14 cellular contexts compared by ENCODE assay signal in genomic region chr13:60152114-60152513, GRCh38. TPM values are rescaled to one million over a fixed set of nuclear protein-coding genes. Genes with fewer than 3 reads are reported as not detected.
A peak's percentile ranks its signal among the peaks of the same experiment; 100 is the strongest.
DNase-seq lines count a peak whose midpoint lies in the region; ATAC-seq and TF ChIP-seq lines count a peak whose summit lies in the region.
"Had no signal": no experiment of that assay in that cellular context is flagged by ENCODE, and none has a peak within 500 bp of the region (broad histone marks: within the 10 kb centered on the region; RNA-seq: fewer than 3 reads in every experiment).

No MANE protein-coding gene starts in this region.

- peaks cover 3% of the 10 kb centered on the region for H4K20me1 ChIP-seq in mammary epithelial cell (ENCODE audit: insufficient read depth, low read length)
- H4K20me1 ChIP-seq in PC-3 (ENCODE audit: low read length): no peaks in the 10 kb centered on the region

- dilution Hi-C loops in mammary epithelial cell (cut with HindIII; ENCODE audit: low sequenced_read_pairs): no loop called here

- no peak for TF ChIP-seq POLR2A in breast epithelium (IDR thresholded peaks at IDR 0.05)

- H3K27ac ChIP-seq in mammary epithelial cell (ENCODE audit: insufficient read depth, low read depth, low read length) (no peak overlapping the region), breast epithelium (no peak overlapping the region), PC-3 (ENCODE audit: low read length) (no peak overlapping the region)

- BruUV-seq in mammary epithelial cell (replicated peaks; lab: Mats Ljungman, UMichigan) (no TSS peak), PC-3 (replicated peaks; lab: Mats Ljungman, UMichigan) (no TSS peak)

- no peak overlapping the region for H3K4me3 ChIP-seq in mammary epithelial cell (replicated peaks in 1 of 3; ENCODE audit: insufficient read depth in 1 of 3, low read depth in 2 of 3, low read length in 3 of 3)
- no peak overlapping the region for H3K4me3 ChIP-seq in breast epithelium
- H3K4me3 ChIP-seq in PC-3 (ENCODE audit: low read length): no peak overlapping the region
- no peak overlapping the region for H3K4me3 ChIP-seq in fibroblast of mammary gland (ENCODE audit: control insufficient read depth, low read depth, low read length)
- no peak overlapping the region for H3K4me3 ChIP-seq in skeletal muscle satellite cell (ENCODE audit: low read length)

- DNase-seq in mammary epithelial cell (peak; percentile 43), breast epithelium (ENCODE audit: low spot score in 2 of 2) (no peak), PC-3 (peak; percentile 19), fibroblast of mammary gland (ENCODE audit: low read depth) (peak; percentile 37), pons (ENCODE audit: low spot score) (no peak)
- no peak for DNase-seq in activated CD4-positive, alpha-beta T cell treated with anti-CD3 and anti-CD28 coated beads, Interleukin-2, amount 50 U/mL, for 1 hour
- DNase-seq: 8988T, C1 segment of cervical spinal cord, KG1, MM.1S, NCI-H1930, NCI-H526 had no signal

- CTCF ChIA-PET in mammary epithelial cell (lab: Charles Lee; ENCODE audit: low non-redundant PET) (no interaction called here), PC-3 (lab: Charles Lee) (no interaction called here)

- H3K4me1 ChIP-seq in mammary epithelial cell (ENCODE audit: insufficient read depth, low read length): no peaks in the 10 kb centered on the region
- no peaks in the 10 kb centered on the region for H3K4me1 ChIP-seq in breast epithelium
- H3K4me1 ChIP-seq in PC-3 (ENCODE audit: insufficient read depth, low read length): no peaks in the 10 kb centered on the region
- H3K4me1 ChIP-seq in skeletal muscle satellite cell (ENCODE audit: control insufficient read depth, insufficient read depth, low read length): peaks cover 3% of the 10 kb centered on the region

- no peak overlapping the region for H2AFZ ChIP-seq in mammary epithelial cell (ENCODE audit: low read depth, low read length)
- H2AFZ ChIP-seq in PC-3 (ENCODE audit: low read length): no peak overlapping the region

- H3K9me3 ChIP-seq in mammary epithelial cell (replicated peaks; ENCODE audit: insufficient read depth, low read length): no peaks in the 10 kb centered on the region
- no peaks in the 10 kb centered on the region for H3K9me3 ChIP-seq in breast epithelium
- no peaks in the 10 kb centered on the region for H3K9me3 ChIP-seq in PC-3 (ENCODE audit: low read length)
- no peaks in the 10 kb centered on the region for H3K9me3 ChIP-seq in skeletal muscle satellite cell (replicated peaks; ENCODE audit: low read length)

- no peaks in the 10 kb centered on the region for H3K9me2 ChIP-seq in PC-3 (replicated peaks; ENCODE audit: low read length)

- TF ChIP-seq CTCF in mammary epithelial cell (conservative IDR thresholded peaks at IDR 0.05 in 1 of 2, IDR thresholded peaks at IDR 0.05 in 1 of 2; ENCODE audit: extremely low read depth in 1 of 2, insufficient read depth in 1 of 2, low read depth in 1 of 2, low read length in 2 of 2) (no peak), breast epithelium (IDR thresholded peaks at IDR 0.05) (no peak), PC-3 (conservative IDR thresholded peaks at IDR 0.05; ENCODE audit: low read depth, low read length) (no peak), fibroblast of mammary gland (conservative IDR thresholded peaks at IDR 0.05; ENCODE audit: control insufficient read depth, insufficient read depth, low read depth, low read length) (no peak)

- no peaks in the 10 kb centered on the region for H3F3A ChIP-seq in PC-3 (ENCODE audit: low read length, unreplicated experiment)

- no peak overlapping the region for H3K4me2 ChIP-seq in mammary epithelial cell (ENCODE audit: insufficient read depth, low read depth, low read length)
- H3K4me2 ChIP-seq in PC-3 (ENCODE audit: low read length): no peak overlapping the region
- H3K4me2 ChIP-seq in skeletal muscle satellite cell (ENCODE audit: low read length): peak overlapping the region; percentile 11

- POLR2A ChIA-PET in PC-3 (lab: Charles Lee; ENCODE audit: unreplicated experiment): no interaction called here

- H3K27me3 ChIP-seq in mammary epithelial cell (ENCODE audit: insufficient read depth, low read length) (no peaks in the 10 kb centered on the region), breast epithelium (no peaks in the 10 kb centered on the region), PC-3 (ENCODE audit: low read length) (no peaks in the 10 kb centered on the region), skeletal muscle satellite cell (ENCODE audit: control insufficient read depth, insufficient read depth, low read length) (no peaks in the 10 kb centered on the region)

- H3K36me3 ChIP-seq in mammary epithelial cell (ENCODE audit: insufficient read depth, low read length) (no peaks in the 10 kb centered on the region), breast epithelium (no peaks in the 10 kb centered on the region), PC-3 (ENCODE audit: low read depth, low read length) (no peaks in the 10 kb centered on the region), skeletal muscle satellite cell (ENCODE audit: insufficient read depth, low read length) (no peaks in the 10 kb centered on the region)

- H3K9ac ChIP-seq in mammary epithelial cell (ENCODE audit: insufficient read depth, low read length): no peak overlapping the region
- H3K9ac ChIP-seq in PC-3 (ENCODE audit: low read length): no peak overlapping the region
- H3K9ac ChIP-seq in skeletal muscle satellite cell (ENCODE audit: low read depth, low read length): no peak overlapping the region

- ATAC-seq in PC-3 (peak; percentile 50), HG02610 (IDR thresholded peaks at IDR 0.05; ENCODE audit: unreplicated experiment) (no peak)

- intact Hi-C loops in mammary epithelial cell (cut with micrococcal nuclease): no loop called here
- intact Hi-C loops in breast epithelium (cut with DNase I; ENCODE audit: low total_unique reads): no loop called here
- intact Hi-C loops in PC-3 (cut with micrococcal nuclease): no loop called here

- in situ Hi-C loops in mammary epithelial cell (cut with MboI; ENCODE audit: low sequenced_read_pairs in 2 of 2): no loop called here

- peaks cover 93% of the 10 kb centered on the region for H3K79me2 ChIP-seq in mammary epithelial cell (ENCODE audit: insufficient read depth, low read length)
- H3K79me2 ChIP-seq in PC-3 (ENCODE audit: low read length): peaks cover 77% of the 10 kb centered on the region

RNA-seq across cellular contexts. Expression of gene DIAPH3, which starts 11.6 kb away (rescaled TPM):
- total RNA-seq in mammary epithelial cell (10 to 100 TPM in 1 of 2 donors, 1 to 10 TPM in 1; 8.0 to 25.0 TPM), breast epithelium (under 1 TPM; under 0.01 to 0.88 (median 0.64) TPM), PC-3 (2014; rRNA removed) (7.6 and 10.1 TPM in 2 replicates)
- polyA plus RNA-seq in mammary epithelial cell: 9.7 TPM
- 20.5 TPM for polyA minus RNA-seq in mammary epithelial cell
- total RNA-seq in skeletal muscle satellite cell (2012; rRNA removed): 12.7 and 13.8 TPM in 2 replicates

Comparison
In these comparisons a context has a peak if more than half of its experiments do, and no peak if none do; other contexts are left out.
1. DNase-seq: peak in mammary epithelial cell (single experiment), PC-3 (single experiment) and fibroblast of mammary gland (single experiment); none in breast epithelium (0 of 2), activated CD4-positive, alpha-beta T cell treated with anti-CD3 and anti-CD28 coated beads, Interleukin-2, amount 50 U/mL, for 1 hour (single experiment) and pons (single experiment).